Comparison of ENCODE assay signal across 1 cellular context in the genomic region with DNA sequence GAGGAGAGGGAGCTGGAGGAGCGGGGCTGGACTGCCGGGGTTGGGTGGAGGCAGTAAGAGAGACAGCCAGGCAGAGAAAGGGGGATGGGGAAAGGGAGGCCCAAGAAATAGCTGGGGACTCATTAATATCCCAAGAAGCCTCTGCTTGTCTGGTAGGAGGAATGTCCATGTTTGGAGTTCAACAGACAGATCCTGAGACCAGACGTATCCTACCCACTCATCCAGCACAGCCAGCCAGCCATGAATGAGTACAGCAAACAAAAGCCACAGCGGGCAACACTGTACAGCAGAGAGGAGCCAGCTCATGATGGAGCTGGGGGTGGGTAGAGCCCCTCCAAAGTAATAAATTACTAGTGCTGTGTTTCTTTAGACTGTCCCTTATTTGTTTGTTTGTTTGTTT.
TF ChIP-seq lines count a peak whose summit lies in the region.

No MANE protein-coding gene starts in this region.

TF ChIP-seq in WTC11, 78 proteins besides CTCF, POLR2A, EP300 and RAD21 (continued from another document):
- TF ChIP-seq, protein P1, sequence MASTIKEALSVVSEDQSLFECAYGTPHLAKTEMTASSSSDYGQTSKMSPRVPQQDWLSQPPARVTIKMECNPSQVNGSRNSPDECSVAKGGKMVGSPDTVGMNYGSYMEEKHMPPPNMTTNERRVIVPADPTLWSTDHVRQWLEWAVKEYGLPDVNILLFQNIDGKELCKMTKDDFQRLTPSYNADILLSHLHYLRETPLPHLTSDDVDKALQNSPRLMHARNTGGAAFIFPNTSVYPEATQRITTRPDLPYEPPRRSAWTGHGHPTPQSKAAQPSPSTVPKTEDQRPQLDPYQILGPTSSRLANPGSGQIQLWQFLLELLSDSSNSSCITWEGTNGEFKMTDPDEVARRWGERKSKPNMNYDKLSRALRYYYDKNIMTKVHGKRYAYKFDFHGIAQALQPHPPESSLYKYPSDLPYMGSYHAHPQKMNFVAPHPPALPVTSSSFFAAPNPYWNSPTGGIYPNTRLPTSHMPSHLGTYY (CRISPR knock-in tag; IDR thresholded peaks at IDR 0.05), result no peak
